12 cellular contexts compared by ENCODE assay signal in genomic region chr6:98823845-98824162, GRCh38. TPM values are rescaled to one million over a fixed set of nuclear protein-coding genes. Genes with fewer than 3 reads are reported as not detected.
DNase-seq lines count a peak whose midpoint lies in the region; ATAC-seq and TF ChIP-seq lines count a peak whose summit lies in the region.
"Had no signal": no experiment of that assay in that cellular context is flagged by ENCODE, and none has a peak within 500 bp of the region (broad histone marks: within the 10 kb centered on the region; RNA-seq: fewer than 3 reads in every experiment).

No MANE protein-coding gene starts in this region.

- H3K4me3 ChIP-seq in iPS-15b (ENCODE audit: low read depth, low read length) (peak overlapping the region; percentile 81), skeletal muscle satellite cell (ENCODE audit: low read length) (no peak overlapping the region), lower leg skin (ENCODE audit: low read depth, poor library complexity, severe bottlenecking) (no peak overlapping the region)
- H3K4me3 ChIP-seq: lower lobe of right lung had no signal

- CTCF ChIA-PET in activated CD4-positive, alpha-beta T cell treated with anti-CD3 and anti-CD28 coated beads, Interleukin-2, amount 10 ng/mL, durations not matched to agents 7 days and 5 days (lab: Charles Lee) = no interaction called here

- peaks cover 2% of the 10 kb centered on the region for H3K9me3 Mint-ChIP-seq in activated CD4-positive, alpha-beta T cell treated with anti-CD3 and anti-CD28 coated beads, Interleukin-2, amount 10 ng/mL, durations not matched to agents 7 days and 5 days
- H3K9me3 Mint-ChIP-seq in activated T-helper 17 cell treated with anti-CD3 and anti-CD28 coated beads, Interleukin-2, amount 50 U/mL, for 72 hours = no peaks in the 10 kb centered on the region

- H3K27ac Mint-ChIP-seq in activated CD4-positive, alpha-beta T cell treated with anti-CD3 and anti-CD28 coated beads, Interleukin-2, amount 10 ng/mL, durations not matched to agents 7 days and 5 days = no peak overlapping the region
- H3K27ac Mint-ChIP-seq in activated T-helper 17 cell treated with anti-CD3 and anti-CD28 coated beads, Interleukin-2, amount 50 U/mL, for 72 hours = no peak overlapping the region

- H3K27me3 ChIP-seq in iPS-15b (ENCODE audit: control insufficient read depth, insufficient read depth, low read length) (peaks cover 96% of the 10 kb centered on the region), skeletal muscle satellite cell (ENCODE audit: control insufficient read depth, insufficient read depth, low read length) (peaks cover 85% of the 10 kb centered on the region)

- H3K36me3 ChIP-seq in iPS-15b (ENCODE audit: control insufficient read depth, insufficient read depth, low read length) (no peaks in the 10 kb centered on the region), skeletal muscle satellite cell (ENCODE audit: insufficient read depth, low read length) (no peaks in the 10 kb centered on the region)
- H3K36me3 ChIP-seq: lower lobe of right lung had no signal

- TF ChIP-seq CTCF in lower leg skin (IDR thresholded peaks at IDR 0.05) = no peak

- no peak for TF ChIP-seq POLR2A in lower leg skin (IDR thresholded peaks at IDR 0.05)

- WGBS in lower leg skin, 2 donors = 8 to 9% methylated on average over 8 of the region's 8 CpGs

- DNase-seq in activated CD4-positive, alpha-beta T cell treated with anti-CD3 and anti-CD28 coated beads, Interleukin-2, amount 10 ng/mL, durations not matched to agents 7 days and 5 days = no peak
- DNase-seq in activated CD4-positive, alpha-beta T cell treated with anti-CD3 and anti-CD28 coated beads, Interleukin-2, amount 50 U/mL, for 4 hours = no peak
- DNase-seq in lower leg skin (ENCODE audit: low spot score in 2 of 2) (no peak), HPDE6-E6E7 (ENCODE audit: extremely low spot score) (no peak)
- DNase-seq: lower lobe of right lung, MV-4-11 had no signal

- ATAC-seq in activated T-helper 17 cell treated with anti-CD3 and anti-CD28 coated beads, Interleukin-2, amount 50 U/mL, for 72 hours (replicated peaks) = no peak
- ATAC-seq in GM21717 (IDR thresholded peaks at IDR 0.05; ENCODE audit: unreplicated experiment) = no peak
- ATAC-seq: HCT116 had no signal

- peaks cover 85% of the 10 kb centered on the region for H3K27me3 Mint-ChIP-seq in activated CD4-positive, alpha-beta T cell treated with anti-CD3 and anti-CD28 coated beads, Interleukin-2, amount 10 ng/mL, durations not matched to agents 7 days and 5 days
- peaks cover 85% of the 10 kb centered on the region for H3K27me3 Mint-ChIP-seq in activated T-helper 17 cell treated with anti-CD3 and anti-CD28 coated beads, Interleukin-2, amount 50 U/mL, for 72 hours

- H3K4me3 Mint-ChIP-seq in activated CD4-positive, alpha-beta T cell treated with anti-CD3 and anti-CD28 coated beads, Interleukin-2, amount 10 ng/mL, durations not matched to agents 7 days and 5 days = peak overlapping the region; percentile 45
- H3K4me3 Mint-ChIP-seq in activated T-helper 17 cell treated with anti-CD3 and anti-CD28 coated beads, Interleukin-2, amount 50 U/mL, for 72 hours = peak overlapping the region; percentile 62

- H3K36me3 Mint-ChIP-seq in activated CD4-positive, alpha-beta T cell treated with anti-CD3 and anti-CD28 coated beads, Interleukin-2, amount 10 ng/mL, durations not matched to agents 7 days and 5 days (ENCODE audit: low read depth) = no peaks in the 10 kb centered on the region
- H3K36me3 Mint-ChIP-seq in activated T-helper 17 cell treated with anti-CD3 and anti-CD28 coated beads, Interleukin-2, amount 50 U/mL, for 72 hours (ENCODE audit: low read depth) = peaks cover 4% of the 10 kb centered on the region

- H3K4me2 ChIP-seq in skeletal muscle satellite cell (ENCODE audit: low read length) = peak overlapping the region; percentile 54

- H3K9me3 ChIP-seq in iPS-15b (ENCODE audit: control insufficient read depth, insufficient read depth, low read length) (no peaks in the 10 kb centered on the region), skeletal muscle satellite cell (replicated peaks; ENCODE audit: low read length) (no peaks in the 10 kb centered on the region)
- H3K9me3 ChIP-seq: lower lobe of right lung had no signal

- peaks cover 10% of the 10 kb centered on the region for H3K4me1 ChIP-seq in iPS-15b (ENCODE audit: control insufficient read depth, insufficient read depth, low read length)
- H3K4me1 ChIP-seq in skeletal muscle satellite cell (ENCODE audit: control insufficient read depth, insufficient read depth, low read length) = peaks cover 15% of the 10 kb centered on the region

- POLR2A ChIA-PET in activated CD4-positive, alpha-beta T cell treated with anti-CD3 and anti-CD28 coated beads, Interleukin-2, amount 10 ng/mL, durations not matched to agents 7 days and 5 days (lab: Charles Lee) = no interaction called here

- H3K9ac ChIP-seq in iPS-15b (ENCODE audit: low read depth, low read length) = no peak overlapping the region
- no peak overlapping the region for H3K9ac ChIP-seq in skeletal muscle satellite cell (ENCODE audit: low read depth, low read length)

- H3K4me1 Mint-ChIP-seq in activated CD4-positive, alpha-beta T cell treated with anti-CD3 and anti-CD28 coated beads, Interleukin-2, amount 10 ng/mL, durations not matched to agents 7 days and 5 days = peaks cover 20% of the 10 kb centered on the region
- H3K4me1 Mint-ChIP-seq in activated T-helper 17 cell treated with anti-CD3 and anti-CD28 coated beads, Interleukin-2, amount 50 U/mL, for 72 hours = peaks cover 7% of the 10 kb centered on the region

- intact Hi-C loops in lower leg skin (cut with DNase I; ENCODE audit: low total_unique reads) = no loop called here

RNA-seq across cellular contexts. Expression of gene POU3F2, which starts 10.6 kb away (rescaled TPM):
- not detected for total RNA-seq in activated CD4-positive, alpha-beta T cell treated with anti-CD3 and anti-CD28 coated beads, Interleukin-2, amount 10 ng/mL, durations not matched to agents 7 days and 5 days
- not detected for total RNA-seq in activated T-helper 17 cell treated with anti-CD3 and anti-CD28 coated beads, Interleukin-2, amount 50 U/mL, for 72 hours
- under 0.01 TPM in 1 of 2 replicates, not detected in the other for total RNA-seq in skeletal muscle satellite cell (2012; rRNA removed)
- not detected for total RNA-seq in lower leg skin
- total RNA-seq: activated CD8-positive, alpha-beta memory T cell treated with anti-CD3 and anti-CD28 coated beads for 36 hours; lower lobe of right lung had no signal
